ENCODE assay signal across 10 cellular contexts in the genomic region with DNA sequence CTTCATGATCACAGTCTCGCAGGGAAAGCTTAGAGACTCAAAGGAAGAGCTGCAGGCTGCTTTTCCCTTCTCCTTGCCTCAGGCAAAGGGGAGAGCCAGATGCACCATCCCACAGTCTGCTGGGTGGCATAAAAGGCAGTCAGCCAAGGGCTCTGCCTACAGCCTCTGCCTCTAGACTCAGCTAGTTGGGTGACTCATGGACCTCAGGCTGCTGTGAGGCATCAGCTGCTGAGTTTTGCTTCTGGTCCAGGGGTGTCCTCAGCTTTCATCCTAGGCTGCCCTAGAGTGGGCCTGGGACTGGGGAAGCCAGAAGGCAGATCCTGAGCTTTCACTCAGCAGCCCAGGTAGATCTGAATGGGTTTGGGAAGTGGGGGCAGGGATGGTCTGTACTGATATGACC. TPM values are rescaled to one million over a fixed set of nuclear protein-coding genes. Genes with fewer than 3 reads are reported as not detected.
DNase-seq lines count a peak whose midpoint lies in the region; ATAC-seq and TF ChIP-seq lines count a peak whose summit lies in the region.
"Had no signal": no experiment of that assay in that cellular context is flagged by ENCODE, and none has a peak within 500 bp of the region (broad histone marks: within the 10 kb centered on the region; RNA-seq: fewer than 3 reads in every experiment).

No MANE protein-coding gene starts in this region.

- intact Hi-C loops in HCT116 (cut with micrococcal nuclease) = no loop called here

- RAD21 ChIA-PET in HCT116 (lab: Charles Lee; ENCODE audit: low non-redundant PET in 1 of 2, low total read pairs in 2 of 2, uncharacterized antibody in 2 of 2, unreplicated experiment in 2 of 2) = interaction anchor here in 1 of 2 experiments (0.6 kb wide), 1 partner anchor 55 kb away, joined by 3 read pairs; no protein-coding TSS in a partner anchor

- peak; percentile 55 for DNase-seq in AG09309 (ENCODE audit: low read depth)
- no peak for DNase-seq in HCT116 (ENCODE audit: low read depth, low spot score)
- DNase-seq in amniotic stem cell (lab: John Stamatoyannopoulos, UW) = peak; percentile 87
- peak; percentile 91 for DNase-seq in kidney tubule cell (ENCODE audit: low spot score)
- no peak for DNase-seq in NCI-H187 treated with DMSO at 0.1 percent for 48 hours (lab: John Stamatoyannopoulos, UW)
- DNase-seq in DMS114 treated with DMSO at 0.1 percent for 48 hours (lab: John Stamatoyannopoulos, UW; ENCODE audit: unreplicated experiment) = no peak
- DNase-seq in effector CD8-positive, alpha-beta T cell (lab: John Stamatoyannopoulos, UW) = no peak
- DNase-seq: activated CD4-positive, alpha-beta T cell treated with anti-CD3 and anti-CD28 coated beads for 4 hours; NCI-H1092 had no signal

- TF ChIP-seq RAD21 in HCT116 (IDR thresholded peaks at IDR 0.05; ENCODE audit: low read depth) = no peak

- no peaks in the 10 kb centered on the region for H3K9me3 ChIP-seq in HCT116 (ENCODE audit: control insufficient read depth in 1 of 2, insufficient read depth in 1 of 2, low read depth in 1 of 2, low read length in 2 of 2)

- H3K4me1 ChIP-seq in HCT116 (ENCODE audit: control insufficient read depth in 1 of 2, insufficient read depth in 2 of 2, low read length in 2 of 2) = peaks cover 16 to 33% of the 10 kb centered on the region in 2 experiments

- no peak overlapping the region for H3K4me3 ChIP-seq in AG09309 (ENCODE audit: control insufficient read depth, low read depth, low read length)
- H3K4me3 ChIP-seq in HCT116 (replicated peaks in 1 of 2; ENCODE audit: low read depth in 1 of 2, low read length in 2 of 2) = no peak overlapping the region

- H3K4me2 ChIP-seq in HCT116 (ENCODE audit: low read length) = peak overlapping the region; percentile 32

- no peaks in the 10 kb centered on the region for H3K79me2 ChIP-seq in HCT116 (ENCODE audit: insufficient read depth, low read length)

- H3K9me2 ChIP-seq in HCT116 (ENCODE audit: insufficient read depth) = no peaks in the 10 kb centered on the region

- no peak overlapping the region for H3K9ac ChIP-seq in HCT116 (ENCODE audit: low read length)

- no peaks in the 10 kb centered on the region for H4K20me1 ChIP-seq in HCT116 (ENCODE audit: insufficient read depth)

- TF ChIP-seq POLR2A in HCT116 (IDR thresholded peaks at IDR 0.05; ENCODE audit: borderline replicate concordance, extremely low read depth, insufficient read depth, insufficient read length) = no peak

- H3K27ac ChIP-seq in HCT116 (ENCODE audit: low read depth, low read length) = no peak overlapping the region

- H3K36me3 ChIP-seq in HCT116 (ENCODE audit: control insufficient read depth in 1 of 2, insufficient read depth in 2 of 2, low read length in 2 of 2) = no peaks in the 10 kb centered on the region

- H3K27me3 ChIP-seq in HCT116 (ENCODE audit: insufficient read depth, low read length) = no peaks in the 10 kb centered on the region

- BruUV-seq in HCT116 (replicated peaks; lab: Mats Ljungman, UMichigan) = no TSS peak

- no peak overlapping the region for H2AFZ ChIP-seq in HCT116 (ENCODE audit: low read depth, low read length, poor library complexity, severe bottlenecking)

- CTCF ChIA-PET in HCT116 (lab: Charles Lee) = interaction anchor here (1.2 to 1.4 kb wide), 2 partner anchors 8 to 70 kb away, joined by 4 to 7 read pairs; no protein-coding TSS in a partner anchor

- POLR2A ChIA-PET in HCT116 (lab: Charles Lee) = interaction anchor here (0.8 kb wide), 1 partner anchor 27 kb away, joined by 3 read pairs; no protein-coding TSS in a partner anchor

- TF ChIP-seq CTCF in AG09309 (IDR thresholded peaks at IDR 0.05; ENCODE audit: control insufficient read depth, insufficient read depth, low read depth, low read length, missing control alignments) (no peak), HCT116 (IDR thresholded peaks at IDR 0.05 in 2 of 3, conservative IDR thresholded peaks at IDR 0.05 in 1 of 3; ENCODE audit: borderline replicate concordance in 1 of 3, insufficient read depth in 1 of 3, low read depth in 2 of 3, low read length in 2 of 3) (no peak)

- peak; percentile 93 for ATAC-seq in HCT116
- ATAC-seq in GM21381 (IDR thresholded peaks at IDR 0.05; ENCODE audit: unreplicated experiment) = no peak

TF ChIP-seq in HCT116, 20 proteins besides CTCF, POLR2A, EP300 and RAD21:
- no peak for TF ChIP-seq ZNF274 (IDR thresholded peaks at IDR 0.05; ENCODE audit: low read depth, low read length)
- TF ChIP-seq SP1 (IDR thresholded peaks at IDR 0.05; ENCODE audit: low read depth) = peak; percentile 12; the same call in 1 of the 2 replicates
- TF ChIP-seq, protein P1, sequence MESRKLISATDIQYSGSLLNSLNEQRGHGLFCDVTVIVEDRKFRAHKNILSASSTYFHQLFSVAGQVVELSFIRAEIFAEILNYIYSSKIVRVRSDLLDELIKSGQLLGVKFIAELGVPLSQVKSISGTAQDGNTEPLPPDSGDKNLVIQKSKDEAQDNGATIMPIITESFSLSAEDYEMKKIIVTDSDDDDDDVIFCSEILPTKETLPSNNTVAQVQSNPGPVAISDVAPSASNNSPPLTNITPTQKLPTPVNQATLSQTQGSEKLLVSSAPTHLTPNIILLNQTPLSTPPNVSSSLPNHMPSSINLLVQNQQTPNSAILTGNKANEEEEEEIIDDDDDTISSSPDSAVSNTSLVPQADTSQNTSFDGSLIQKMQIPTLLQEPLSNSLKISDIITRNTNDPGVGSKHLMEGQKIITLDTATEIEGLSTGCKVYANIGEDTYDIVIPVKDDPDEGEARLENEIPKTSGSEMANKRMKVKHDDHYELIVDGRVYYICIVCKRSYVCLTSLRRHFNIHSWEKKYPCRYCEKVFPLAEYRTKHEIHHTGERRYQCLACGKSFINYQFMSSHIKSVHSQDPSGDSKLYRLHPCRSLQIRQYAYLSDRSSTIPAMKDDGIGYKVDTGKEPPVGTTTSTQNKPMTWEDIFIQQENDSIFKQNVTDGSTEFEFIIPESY (IDR thresholded peaks at IDR 0.05; ENCODE audit: extremely low read depth, insufficient replicate concordance, low read length) = no peak
- no peak; the same call in 1 of the 2 replicates for TF ChIP-seq JUND (IDR thresholded peaks at IDR 0.05)
- TF ChIP-seq FOSL1 (IDR thresholded peaks at IDR 0.05; ENCODE audit: low read depth) = peak; percentile 56
- no peak for TF ChIP-seq EZH2phosphoT487 (IDR thresholded peaks at IDR 0.05; ENCODE audit: borderline replicate concordance)
- TF ChIP-seq YY1 (IDR thresholded peaks at IDR 0.05; ENCODE audit: extremely low read depth, insufficient replicate concordance, low read depth, low read length) = no peak
- TF ChIP-seq EZH2 (IDR thresholded peaks at IDR 0.05) = no peak
- no peak for TF ChIP-seq SRF (IDR thresholded peaks at IDR 0.05; ENCODE audit: low read depth)
- no peak for TF ChIP-seq CEBPB (IDR thresholded peaks at IDR 0.05; ENCODE audit: low read depth)
- TF ChIP-seq TCF7L2 (IDR thresholded peaks at IDR 0.05; ENCODE audit: borderline replicate concordance, extremely low read depth, insufficient read depth, insufficient read length) = no peak
- TF ChIP-seq, protein P2, sequence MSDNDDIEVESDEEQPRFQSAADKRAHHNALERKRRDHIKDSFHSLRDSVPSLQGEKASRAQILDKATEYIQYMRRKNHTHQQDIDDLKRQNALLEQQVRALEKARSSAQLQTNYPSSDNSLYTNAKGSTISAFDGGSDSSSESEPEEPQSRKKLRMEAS (IDR thresholded peaks at IDR 0.05) = no peak
- no peak for TF ChIP-seq SIN3A (IDR thresholded peaks at IDR 0.05; ENCODE audit: low read depth)

RNA-seq across cellular contexts. Expression of a gene that starts 11.7 kb away (rescaled TPM):
- total RNA-seq in HCT116 (2021; ENCODE audit: unreplicated experiment) = 1.0 TPM
- polyA plus RNA-seq in HCT116 (2012) = 1.00 and 1.2 TPM in 2 replicates

Comparison
In these comparisons a context has a peak if more than half of its experiments do, and no peak if none do; other contexts are left out.
1. DNase-seq: peak in AG09309 (single experiment), amniotic stem cell (single experiment) and kidney tubule cell (single experiment); none in HCT116 (single experiment), NCI-H187 treated with DMSO at 0.1 percent for 48 hours (single experiment), DMS114 treated with DMSO at 0.1 percent for 48 hours (single experiment) and effector CD8-positive, alpha-beta T cell (single experiment).